In the genomic region with DNA sequence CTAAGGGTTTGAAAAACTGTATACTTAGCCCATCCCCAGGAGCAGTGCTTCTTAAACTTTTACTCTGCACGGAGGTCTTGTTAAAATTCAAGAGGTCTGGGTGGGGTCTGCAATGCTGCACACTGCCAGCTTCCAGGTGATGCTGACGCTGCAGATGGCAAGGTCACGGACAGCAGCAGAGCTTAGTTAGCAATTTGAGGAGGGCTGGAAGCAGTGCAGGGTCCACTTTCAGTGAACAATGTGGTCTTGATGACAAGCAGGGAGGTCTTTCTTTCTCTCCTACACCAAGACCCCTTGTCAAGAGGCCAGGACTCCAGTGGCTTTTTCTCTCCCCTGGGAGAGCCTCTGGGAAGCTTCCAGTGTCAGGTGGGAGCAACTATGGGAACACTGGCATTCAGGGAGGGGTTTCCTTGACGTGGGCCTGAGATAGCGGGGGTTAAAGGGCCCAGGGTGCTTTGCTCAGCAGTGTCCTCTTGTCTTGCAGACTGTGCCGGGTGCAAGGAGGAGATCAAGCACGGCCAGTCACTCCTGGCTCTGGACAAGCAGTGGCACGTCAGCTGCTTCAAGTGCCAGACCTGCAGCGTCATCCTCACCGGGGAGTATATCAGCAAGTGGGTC, we compare ENCODE assay signal across 17 cellular contexts.
DNase-seq lines count a peak whose midpoint lies in the region; ATAC-seq and TF ChIP-seq lines count a peak whose summit lies in the region.
"Had no signal": no experiment of that assay in that cellular context is flagged by ENCODE, and none has a peak within 500 bp of the region (broad histone marks: within the 10 kb centered on the region; RNA-seq: fewer than 3 reads in every experiment).

No MANE protein-coding gene starts in this region.

- H3K9me3 ChIP-seq in upper lobe of left lung (no peaks in the 10 kb centered on the region), tibial nerve (no peaks in the 10 kb centered on the region), OCI-LY7 (ENCODE audit: low read length) (no peaks in the 10 kb centered on the region)
- H3K9me3 ChIP-seq: BLaER1, gastroesophageal sphincter, SK-N-SH had no signal

- no peak overlapping the region for H3K4me2 ChIP-seq in OCI-LY7 (ENCODE audit: low read length)
- H3K4me2 ChIP-seq: BLaER1, SK-N-SH had no signal

- H3K4me3 ChIP-seq in choroid plexus epithelial cell (ENCODE audit: low read depth, low read length) (no peak overlapping the region), upper lobe of left lung (no peak overlapping the region), tibial nerve (no peak overlapping the region), OCI-LY7 (ENCODE audit: low read depth, low read length, poor library complexity, severe bottlenecking) (no peak overlapping the region)
- H3K4me3 ChIP-seq: BLaER1, gastroesophageal sphincter, skin epidermis had no signal

- H3K4me1 ChIP-seq in upper lobe of left lung (peaks cover 0 to 13% (median 11%) of the 10 kb centered on the region in 4 donors), tibial nerve (peaks cover 0 to 18% (median 5%) of the 10 kb centered on the region in 4 donors), OCI-LY7 (ENCODE audit: insufficient read depth, low read length, poor library complexity, severe bottlenecking) (no peaks in the 10 kb centered on the region)
- H3K4me1 ChIP-seq: BLaER1 had no signal

- H3K79me2 ChIP-seq in OCI-LY7 (ENCODE audit: insufficient read depth, low read depth, low read length): no peaks in the 10 kb centered on the region

- TF ChIP-seq CTCF in choroid plexus epithelial cell (conservative IDR thresholded peaks at IDR 0.05; ENCODE audit: low read depth, low read length) (no peak), upper lobe of left lung (IDR thresholded peaks at IDR 0.05) (no peak), tibial nerve (IDR thresholded peaks at IDR 0.05) (no peak), OCI-LY7 (conservative IDR thresholded peaks at IDR 0.05; ENCODE audit: low read length) (no peak)

- CTCF ChIA-PET in OCI-LY7 (lab: Charles Lee; ENCODE audit: unreplicated experiment): no interaction called here

- H4K20me1 ChIP-seq in OCI-LY7 (ENCODE audit: insufficient read depth, low read length): no peaks in the 10 kb centered on the region
- H4K20me1 ChIP-seq: BLaER1 had no signal

- H2AFZ ChIP-seq in OCI-LY7 (ENCODE audit: low read length): no peak overlapping the region

- H3K27ac ChIP-seq in upper lobe of left lung: peak overlapping the region in 3 of 4 donors; percentile 19 to 55 (median 55)
- peak overlapping the region in 2 of 4 donors; percentile 5 to 18 for H3K27ac ChIP-seq in tibial nerve
- H3K27ac ChIP-seq in OCI-LY7 (ENCODE audit: low read depth, low read length, poor library complexity, severe bottlenecking): no peak overlapping the region
- H3K27ac ChIP-seq: BLaER1 had no signal

- DNase-seq in NCI-H510A treated with DMSO at 0.1 percent for 48 hours (lab: John Stamatoyannopoulos, UW): peak; percentile 16
- DNase-seq in NCI-H510A (lab: John Stamatoyannopoulos, UW): no peak
- DNase-seq in choroid plexus epithelial cell (ENCODE audit: low read depth): peak; percentile 58
- DNase-seq in left lobe of liver (ENCODE audit: low spot score): no peak
- no peak for DNase-seq in upper lobe of left lung
- DNase-seq in H4 (ENCODE audit: low spot score): no peak
- no peak for DNase-seq in tibial nerve (ENCODE audit: low spot score in 2 of 2)
- DNase-seq in OCI-LY7 (ENCODE audit: low spot score): no peak
- DNase-seq: 8988T, GDM1, NCI-H1417 treated with DMSO at 0.1 percent for 48 hours, NCI-H2171, NCI-H748 treated with DMSO at 0.1 percent for 48 hours, SK-N-SH had no signal

- 71 to 77% methylated on average over 6 to 10 of the region's 10 CpGs for WGBS in upper lobe of left lung, 2 donors
- WGBS in tibial nerve, 2 donors: 74 to 89% methylated on average over 8 to 10 of the region's 10 CpGs

- BruUV-seq in OCI-LY7 (replicated peaks; lab: Mats Ljungman, UMichigan): no TSS peak

- intact Hi-C loops in OCI-LY7 (cut with micrococcal nuclease; ENCODE audit: unreplicated experiment): no loop called here

- TF ChIP-seq POLR2A in upper lobe of left lung (IDR thresholded peaks at IDR 0.05) (no peak), tibial nerve (IDR thresholded peaks at IDR 0.05) (no peak)

- TF ChIP-seq EP300 in upper lobe of left lung (IDR thresholded peaks at IDR 0.05) (no peak), tibial nerve (IDR thresholded peaks at IDR 0.05) (no peak)

- no peaks in the 10 kb centered on the region for H3K27me3 ChIP-seq in upper lobe of left lung
- no peaks in the 10 kb centered on the region for H3K27me3 ChIP-seq in tibial nerve
- H3K27me3 ChIP-seq: BLaER1, gastroesophageal sphincter had no signal

- POLR2A ChIA-PET in OCI-LY7 (lab: Charles Lee): no interaction called here

- H3K36me3 ChIP-seq in upper lobe of left lung (peaks cover 0 to 18% (median 6%) of the 10 kb centered on the region in 4 donors), tibial nerve (peaks cover 0 to 70% (median 8%) of the 10 kb centered on the region in 3 donors), OCI-LY7 (ENCODE audit: insufficient read depth, low read length) (no peaks in the 10 kb centered on the region)
- H3K36me3 ChIP-seq: BLaER1 had no signal

- ATAC-seq in left lobe of liver (peak; percentile 35), upper lobe of left lung (ENCODE audit: low FRiP score in 2 of 2) (no peak)

- no peaks in the 10 kb centered on the region for H3K9me2 ChIP-seq in OCI-LY7 (ENCODE audit: insufficient read depth, low read length)
- H3K9me2 ChIP-seq: SK-N-SH had no signal

Comparison
In these comparisons a context has a peak if more than half of its experiments do, and no peak if none do; other contexts are left out.
1. DNase-seq: peak in NCI-H510A treated with DMSO at 0.1 percent for 48 hours (single experiment) and choroid plexus epithelial cell (single experiment); none in NCI-H510A (single experiment), left lobe of liver (single experiment), upper lobe of left lung (0 of 2), H4 (single experiment), tibial nerve (0 of 2) and OCI-LY7 (single experiment).